Comparison of ENCODE assay signal across 9 cellular contexts in genomic region chr7:76281706-76282343, GRCh38. TPM values are rescaled to one million over a fixed set of nuclear protein-coding genes. Genes with fewer than 3 reads are reported as not detected.
A peak's percentile ranks its signal among the peaks of the same experiment; 100 is the strongest.
DNase-seq lines count a peak whose midpoint lies in the region; ATAC-seq and TF ChIP-seq lines count a peak whose summit lies in the region.
"Had no signal": no experiment of that assay in that cellular context is flagged by ENCODE, and none has a peak within 500 bp of the region (broad histone marks: within the 10 kb centered on the region; RNA-seq: fewer than 3 reads in every experiment).

No MANE protein-coding gene starts in this region.

- CTCF ChIA-PET in GM10248 (lab: Yijun Ruan, JAX) = interaction anchor here (0.7 to 19.3 kb wide), 5 partner anchors 9 to 103 kb away, joined by 4 to 339 read pairs (median 9); no protein-coding TSS in a partner anchor

- peak overlapping the region; percentile 28 for H3K4me2 ChIP-seq in osteoblast (ENCODE audit: insufficient read depth, low read length)

- H3K36me3 Mint-ChIP-seq in CD14-positive monocyte = peaks cover 7 to 11% of the 10 kb centered on the region in 2 donors
- no peaks in the 10 kb centered on the region for H3K36me3 Mint-ChIP-seq in endodermal cell (ENCODE audit: low read depth)

- H3K9me3 ChIP-seq in SJSA1 (replicated peaks) = no peaks in the 10 kb centered on the region
- no peaks in the 10 kb centered on the region for H3K9me3 ChIP-seq in endodermal cell (ENCODE audit: control insufficient read depth, low read length)
- H3K9me3 ChIP-seq in osteoblast (ENCODE audit: low read depth, low read length) = no peaks in the 10 kb centered on the region

- peaks cover 25% of the 10 kb centered on the region for H3K27me3 ChIP-seq in SJSA1 (replicated peaks)
- peaks cover 64% of the 10 kb centered on the region for H3K27me3 ChIP-seq in endodermal cell (ENCODE audit: control insufficient read depth, insufficient read depth, low read length, poor library complexity, severe bottlenecking)
- H3K27me3 ChIP-seq in osteoblast (ENCODE audit: insufficient read depth, low read length) = peaks cover 43% of the 10 kb centered on the region

- intact Hi-C loops in CD14-positive monocyte (cut with micrococcal nuclease) = no loop called here

- TF ChIP-seq CTCF in CD14-positive monocyte (IDR thresholded peaks at IDR 0.05) = no peak
- no peak for TF ChIP-seq CTCF in endodermal cell (conservative IDR thresholded peaks at IDR 0.05)
- no peak for TF ChIP-seq CTCF in osteoblast (IDR thresholded peaks at IDR 0.05; ENCODE audit: extremely low read depth, low read depth, low read length)
- no peak for TF ChIP-seq CTCF in GM10248 (IDR thresholded peaks at IDR 0.05; ENCODE audit: control extremely low read depth, extremely low read depth, low read depth, missing control alignments)

- H3K4me3 ChIP-seq in SJSA1 (peak overlapping the region; percentile 22; the same call in 1 of the 2 replicates), endodermal cell (ENCODE audit: low read length) (peak overlapping the region; percentile 69), osteoblast (ENCODE audit: insufficient read depth, low read length) (no peak overlapping the region)

- H3K36me3 ChIP-seq in SJSA1 (no peaks in the 10 kb centered on the region), endodermal cell (ENCODE audit: control insufficient read depth, insufficient read depth, low read length) (no peaks in the 10 kb centered on the region), osteoblast (ENCODE audit: insufficient read depth, low read length) (no peaks in the 10 kb centered on the region)

- H3K4me3 Mint-ChIP-seq in CD14-positive monocyte (peak overlapping the region; percentile 56 to 91), endodermal cell (peak overlapping the region; percentile 57)

- H3K9ac ChIP-seq in endodermal cell (ENCODE audit: extremely low read depth, low read length, poor library complexity, severe bottlenecking) = no peak overlapping the region

- 1% methylated on average over 35 of the region's 36 CpGs; no CpG with 5 or more reads in 1 of the 2 experiments for WGBS in endodermal cell (ENCODE audit: insufficient coverage in 1 of 2, insufficient read length in 1 of 2), 2 experiments

- DNase-seq in CD14-positive monocyte (ENCODE audit: low spot score) = no peak
- no peak for DNase-seq in SJSA1 (ENCODE audit: low read depth in 1 of 2, low spot score in 2 of 2)
- DNase-seq in endodermal cell = peak; percentile 70
- peak; percentile 57 for DNase-seq in osteoblast (ENCODE audit: insufficient read length, low spot score, missing footprints)
- DNase-seq in GM10248 (ENCODE audit: extremely low spot score) = no peak
- DNase-seq in amniotic stem cell (lab: John Stamatoyannopoulos, UW) = no peak
- no peak for DNase-seq in DMS 273 (lab: John Stamatoyannopoulos, UW; ENCODE audit: unreplicated experiment)
- DNase-seq: activated CD4-positive, CD25-positive, alpha-beta regulatory T cell treated with anti-CD3 and anti-CD28 coated beads, Interleukin-2, amount 50 U/mL, for 72 hours had no signal

- H3K27ac Mint-ChIP-seq in CD14-positive monocyte (peak overlapping the region in 1 of 7 donors; percentile 66), endodermal cell (no peak overlapping the region)

- H3K27ac ChIP-seq in SJSA1 (no peak overlapping the region), endodermal cell (ENCODE audit: low read depth, low read length) (no peak overlapping the region), osteoblast (ENCODE audit: low read depth, low read length) (no peak overlapping the region)

- H3K9me3 Mint-ChIP-seq in CD14-positive monocyte (peaks cover 0 to 16% (median 9%) of the 10 kb centered on the region in 7 donors), endodermal cell (no peaks in the 10 kb centered on the region)

- H2AFZ ChIP-seq in osteoblast (ENCODE audit: low read length) = no peak overlapping the region

- ATAC-seq in GM21367 (IDR thresholded peaks at IDR 0.05; ENCODE audit: unreplicated experiment) = no peak

- no peaks in the 10 kb centered on the region for H3K79me2 ChIP-seq in osteoblast (ENCODE audit: insufficient read depth, low read length)

- H3K27me3 Mint-ChIP-seq in CD14-positive monocyte (ENCODE audit: low read depth in 3 of 3) (peaks cover 68 to 80% (median 68%) of the 10 kb centered on the region in 3 donors), endodermal cell (ENCODE audit: insufficient read depth) (peaks cover 78% of the 10 kb centered on the region)

- POLR2A ChIA-PET in GM10248 (lab: Yijun Ruan, JAX) = interaction anchor here (0.7 kb wide), 1 partner anchor 95 kb away, joined by 3 read pairs; no protein-coding TSS in a partner anchor

- H3K4me1 ChIP-seq in SJSA1 (replicated peaks) (peaks cover 9% of the 10 kb centered on the region), endodermal cell (ENCODE audit: control insufficient read depth, insufficient read depth, low read length) (no peaks in the 10 kb centered on the region), osteoblast (ENCODE audit: insufficient read depth, low read length) (peaks cover 3% of the 10 kb centered on the region)

- peaks cover 14% of the 10 kb centered on the region for H3K4me1 Mint-ChIP-seq in CD14-positive monocyte
- peaks cover 4% of the 10 kb centered on the region for H3K4me1 Mint-ChIP-seq in endodermal cell

- H4K20me1 ChIP-seq in osteoblast (ENCODE audit: insufficient read depth, low read length) = no peaks in the 10 kb centered on the region

RNA-seq across cellular contexts. Expression of gene HSPB1, which starts 20.6 kb away (rescaled TPM):
- polyA plus RNA-seq in CD14-positive monocyte = 1 to 10 TPM; 8.3 to 8.9 TPM
- total RNA-seq in SJSA1 (2014; rRNA removed; shearing (Covaris generic)) = 119 and 221 TPM in 2 replicates
- total RNA-seq in endodermal cell = 100 to 1,000 TPM; 244 to 248 TPM
- 401 TPM for polyA plus RNA-seq in endodermal cell (2013, experiment 1 of 2)
- polyA plus RNA-seq in endodermal cell (2013, experiment 2 of 2) = 422 TPM
- 67.2 and 72.7 TPM in 2 replicates for total RNA-seq in osteoblast

Comparison
In these comparisons a context has a peak if more than half of its experiments do, and no peak if none do; other contexts are left out.
1. DNase-seq: peak in endodermal cell (single experiment) and osteoblast (single experiment); none in CD14-positive monocyte (single experiment), SJSA1 (0 of 2), GM10248 (single experiment), amniotic stem cell (single experiment) and DMS 273 (single experiment).